ENCODE assay signal across 1 cellular context in genomic region chr17:39872700-39873099, GRCh38.
TF ChIP-seq lines count a peak whose summit lies in the region.

No MANE protein-coding gene starts in this region.

TF ChIP-seq in GM12878, 131 proteins besides CTCF, POLR2A, EP300 and RAD21:
- TF ChIP-seq SMC3 (IDR thresholded peaks at IDR 0.05; ENCODE audit: borderline replicate concordance, low read length) (peak; percentile 43; the same call in 1 of the 2 replicates), SP1 (IDR thresholded peaks at IDR 0.05; ENCODE audit: low read depth, low read length) (no peak)
